20 cellular contexts compared by ENCODE assay signal in the genomic region with DNA sequence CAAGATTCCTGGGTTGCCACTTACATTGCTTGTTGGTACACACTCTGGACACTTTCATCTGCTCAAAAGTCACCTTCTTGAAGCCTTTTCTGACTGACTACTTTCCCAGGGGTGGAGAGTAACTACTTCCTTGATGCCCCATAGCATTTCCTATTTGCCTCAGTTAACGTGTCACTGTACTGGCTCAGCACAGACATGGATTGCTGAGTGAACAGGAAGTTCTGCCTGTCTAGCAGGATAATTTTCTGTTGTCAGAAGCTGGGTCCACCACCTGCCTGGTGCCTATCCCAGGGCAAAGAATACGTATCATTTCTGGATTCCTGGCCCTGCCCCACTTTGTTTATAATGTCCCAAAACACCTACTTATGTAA. TPM values are rescaled to one million over a fixed set of nuclear protein-coding genes. Genes with fewer than 3 reads are reported as not detected.
A peak's percentile ranks its signal among the peaks of the same experiment; 100 is the strongest.
DNase-seq lines count a peak whose midpoint lies in the region; ATAC-seq, FAIRE-seq and TF ChIP-seq lines count a peak whose summit lies in the region.
"Had no signal": no experiment of that assay in that cellular context is flagged by ENCODE, and none has a peak within 500 bp of the region (broad histone marks: within the 10 kb centered on the region; RNA-seq: fewer than 3 reads in every experiment).

No MANE protein-coding gene starts in this region.

- POLR2A ChIA-PET in HCT116 (lab: Charles Lee) = no interaction called here

- H3K9me3 ChIP-seq in HCT116 (ENCODE audit: control insufficient read depth in 1 of 2, insufficient read depth in 1 of 2, low read depth in 1 of 2, low read length in 2 of 2) = no peaks in the 10 kb centered on the region
- H3K9me3 ChIP-seq in keratinocyte (ENCODE audit: control insufficient read depth, low read depth, low read length) = no peaks in the 10 kb centered on the region
- no peaks in the 10 kb centered on the region for H3K9me3 ChIP-seq in suprapubic skin
- H3K9me3 ChIP-seq: heart right ventricle had no signal

- H3K27ac ChIP-seq in HCT116 (ENCODE audit: low read depth, low read length) (no peak overlapping the region), VCaP (peak overlapping the region; percentile 59), keratinocyte (ENCODE audit: control insufficient read depth, insufficient read depth, low read length) (peak overlapping the region; percentile 90), suprapubic skin (peak overlapping the region; percentile 59)
- H3K27ac ChIP-seq: heart right ventricle had no signal

- H3K4me2 ChIP-seq in HCT116 (ENCODE audit: low read length) (peak overlapping the region; percentile 30; the same call in 1 of the 2 replicates), keratinocyte (ENCODE audit: control insufficient read depth, extremely low read depth, insufficient read depth, low read depth, low read length) (peak overlapping the region; percentile 64)

- no peak for ATAC-seq in HCT116
- ATAC-seq: heart right ventricle; natural killer cell; stimulated activated memory B cell treated with anti-CD40 and anti-IgM and Interleukin-4, amounts not matched to agents 10 μg/mL and 1 μg/mL and 100 μg/mL, for 72 hours had no signal

- H2AFZ ChIP-seq in HCT116 (ENCODE audit: low read depth, low read length, poor library complexity, severe bottlenecking) (peak overlapping the region; percentile 6), keratinocyte (ENCODE audit: control insufficient read depth, low read length) (peak overlapping the region; percentile 81)

- RAD21 ChIA-PET in HCT116 (lab: Charles Lee; ENCODE audit: low non-redundant PET in 1 of 2, low total read pairs in 2 of 2, uncharacterized antibody in 2 of 2, unreplicated experiment in 2 of 2) = no interaction called here

- CTCF ChIA-PET in HCT116 (lab: Charles Lee) = no interaction called here

- no peak overlapping the region for H3K4me3 ChIP-seq in HCT116 (replicated peaks in 1 of 2; ENCODE audit: low read depth in 1 of 2, low read length in 2 of 2)
- peak overlapping the region in 1 of 3 experiments; percentile 41 for H3K4me3 ChIP-seq in keratinocyte (ENCODE audit: control insufficient read depth in 2 of 3, extremely low read depth in 1 of 3, insufficient read depth in 2 of 3, low read depth in 1 of 3, low read length in 3 of 3)
- no peak overlapping the region for H3K4me3 ChIP-seq in suprapubic skin
- H3K4me3 ChIP-seq: heart right ventricle had no signal

- H3K27me3 ChIP-seq in HCT116 (ENCODE audit: insufficient read depth, low read length) (no peaks in the 10 kb centered on the region), keratinocyte (ENCODE audit: control insufficient read depth, extremely low read depth, insufficient read depth, low read length) (no peaks in the 10 kb centered on the region), suprapubic skin (no peaks in the 10 kb centered on the region)

- H3K4me1 ChIP-seq in HCT116 (ENCODE audit: control insufficient read depth in 1 of 2, insufficient read depth in 2 of 2, low read length in 2 of 2) (peaks cover 5 to 11% of the 10 kb centered on the region in 2 experiments), keratinocyte (ENCODE audit: control insufficient read depth, extremely low read depth, insufficient read depth, low read length) (peaks cover 19% of the 10 kb centered on the region), suprapubic skin (peaks cover 8% of the 10 kb centered on the region)
- H3K4me1 ChIP-seq: heart right ventricle had no signal

- no peaks in the 10 kb centered on the region for H4K20me1 ChIP-seq in HCT116 (ENCODE audit: insufficient read depth)
- no peaks in the 10 kb centered on the region for H4K20me1 ChIP-seq in keratinocyte (ENCODE audit: control insufficient read depth, extremely low read depth, insufficient read depth, low read length)

- no peak for TF ChIP-seq POLR2A in HCT116 (IDR thresholded peaks at IDR 0.05; ENCODE audit: borderline replicate concordance, extremely low read depth, insufficient read depth, insufficient read length)
- TF ChIP-seq POLR2A in suprapubic skin (IDR thresholded peaks at IDR 0.05) = no peak

- no peak for TF ChIP-seq CTCF in HCT116 (IDR thresholded peaks at IDR 0.05 in 2 of 3, conservative IDR thresholded peaks at IDR 0.05 in 1 of 3; ENCODE audit: borderline replicate concordance in 1 of 3, insufficient read depth in 1 of 3, low read depth in 2 of 3, low read length in 2 of 3)
- TF ChIP-seq CTCF in VCaP (conservative IDR thresholded peaks at IDR 0.05) = no peak
- TF ChIP-seq CTCF in keratinocyte (optimal IDR thresholded peaks at IDR 0.05 in 1 of 3, IDR thresholded peaks at IDR 0.05 in 1 of 3, conservative IDR thresholded peaks at IDR 0.05 in 1 of 3; ENCODE audit: extremely low read depth in 1 of 3, insufficient read depth in 2 of 3, low read length in 3 of 3) = no peak
- no peak for TF ChIP-seq CTCF in suprapubic skin (IDR thresholded peaks at IDR 0.05)

- no peak for TF ChIP-seq EP300 in suprapubic skin (IDR thresholded peaks at IDR 0.05)

- FAIRE-seq in keratinocyte (lab: Jason Lieb, UNC) = no peak
- FAIRE-seq: endothelial cell of umbilical vein, G401.6, H54 had no signal

- H3K9me1 ChIP-seq in keratinocyte (ENCODE audit: control insufficient read depth, extremely low read depth, insufficient read depth, low read length) = no peaks in the 10 kb centered on the region

- DNase-seq in HCT116 (ENCODE audit: low read depth, low spot score) (no peak), keratinocyte (ENCODE audit: low read depth, low spot score) (no peak), suprapubic skin (ENCODE audit: low spot score in 2 of 2) (no peak), DMS114 treated with DMSO at 0.1 percent for 48 hours (lab: John Stamatoyannopoulos, UW; ENCODE audit: unreplicated experiment) (no peak), T1000 (lab: John Stamatoyannopoulos, UW) (no peak)
- no peak for DNase-seq in activated CD4-positive, alpha-beta T cell treated with anti-CD3 and anti-CD28 coated beads, Interleukin-2, amount 50 U/mL, for 1 hour
- DNase-seq: activated CD4-positive, alpha-beta T cell treated with anti-CD3 and anti-CD28 coated beads, Interleukin-2, amount 50 U/mL, for 48 hours; activated CD8-positive, alpha-beta memory T cell treated with anti-CD3 and anti-CD28 coated beads, Interleukin-2, amount 50 U/mL, for 4 hours; aorta; central memory CD4-positive, alpha-beta T cell; DMS 273 treated with DMSO at 0.1 percent for 48 hours; heart right ventricle; natural killer cell; NCI-H2227 treated with DMSO at 0.1 percent for 48 hours; stimulated activated CD4-positive, alpha-beta T cell treated with anti-CD3 and anti-CD28 coated beads, Interleukin-4, amount 100 ng/mL, for 1 hour had no signal

- H3K36me3 ChIP-seq in HCT116 (ENCODE audit: control insufficient read depth in 1 of 2, insufficient read depth in 2 of 2, low read length in 2 of 2) (no peaks in the 10 kb centered on the region), keratinocyte (ENCODE audit: control insufficient read depth in 2 of 2, extremely low read depth in 1 of 2, insufficient read depth in 2 of 2, low read length in 2 of 2) (no peaks in the 10 kb centered on the region), suprapubic skin (no peaks in the 10 kb centered on the region)
- H3K36me3 ChIP-seq: heart right ventricle had no signal

- TF ChIP-seq RAD21 in HCT116 (IDR thresholded peaks at IDR 0.05; ENCODE audit: low read depth) = no peak

- BruUV-seq in HCT116 (replicated peaks; lab: Mats Ljungman, UMichigan) = no TSS peak

- no peaks in the 10 kb centered on the region for H3K9me2 ChIP-seq in HCT116 (ENCODE audit: insufficient read depth)

- no peaks in the 10 kb centered on the region for H3K79me2 ChIP-seq in HCT116 (ENCODE audit: insufficient read depth, low read length)
- no peaks in the 10 kb centered on the region for H3K79me2 ChIP-seq in keratinocyte (ENCODE audit: control insufficient read depth, insufficient read depth, low read length)

- no peak overlapping the region for H3K9ac ChIP-seq in HCT116 (ENCODE audit: low read length)
- peak overlapping the region; percentile 20 for H3K9ac ChIP-seq in keratinocyte (ENCODE audit: control insufficient read depth, extremely low read depth, insufficient read depth, low read length)

- dilution Hi-C loops in keratinocyte (cut with MboI; ENCODE audit: extremely low pct_ligation_motif_present, low sequenced_read_pairs) = loop anchor here (25.0 kb wide), 1 partner anchor 92 kb away; no protein-coding TSS in a partner anchor

- WGBS in suprapubic skin = 31% methylated on average over 2 of the region's 2 CpGs

- intact Hi-C loops in HCT116 (cut with micrococcal nuclease) = no loop called here

TF ChIP-seq in HCT116, 20 proteins besides CTCF, POLR2A, EP300 and RAD21 (continues in another document):
- no peak for TF ChIP-seq EZH2phosphoT487 (IDR thresholded peaks at IDR 0.05; ENCODE audit: borderline replicate concordance)
- no peak for TF ChIP-seq ELF1 (IDR thresholded peaks at IDR 0.05; ENCODE audit: borderline replicate concordance, low read depth)
- TF ChIP-seq SP1 (IDR thresholded peaks at IDR 0.05; ENCODE audit: low read depth) = no peak
- no peak for TF ChIP-seq YY1 (IDR thresholded peaks at IDR 0.05; ENCODE audit: extremely low read depth, insufficient replicate concordance, low read depth, low read length)
- no peak for TF ChIP-seq ZNF274 (IDR thresholded peaks at IDR 0.05; ENCODE audit: low read depth, low read length)
- no peak for TF ChIP-seq TCF7L2 (IDR thresholded peaks at IDR 0.05; ENCODE audit: borderline replicate concordance, extremely low read depth, insufficient read depth, insufficient read length)
- no peak for TF ChIP-seq CEBPB (IDR thresholded peaks at IDR 0.05; ENCODE audit: low read depth)
- no peak for TF ChIP-seq ZFX (IDR thresholded peaks at IDR 0.05)
- no peak for TF ChIP-seq SIN3A (IDR thresholded peaks at IDR 0.05; ENCODE audit: low read depth)
- no peak for TF ChIP-seq MAX (IDR thresholded peaks at IDR 0.05)
- no peak for TF ChIP-seq POLR2AphosphoS5 (IDR thresholded peaks at IDR 0.05; ENCODE audit: low read depth, low read length)
- no peak for TF ChIP-seq EGR1 (IDR thresholded peaks at IDR 0.05; ENCODE audit: low read depth)
- no peak for TF ChIP-seq CBX3 (IDR thresholded peaks at IDR 0.05; ENCODE audit: low read depth)

RNA-seq across cellular contexts. Expression of gene ABHD17C, which starts 15.3 kb away (rescaled TPM):
- total RNA-seq in HCT116 (2021; ENCODE audit: unreplicated experiment) (27.9 TPM), suprapubic skin (10 to 100 TPM; 15.6 to 25.3 (median 21.1) TPM)
- 17.6 and 20.3 TPM in 2 replicates for polyA plus RNA-seq in HCT116 (2012)
- polyA plus RNA-seq in keratinocyte = 11.8 to 27.8 TPM (median 23.3 TPM) in 3 replicates
- polyA plus RNA-seq in keratinocyte (2011; ENCODE audit: low read depth) = 10.0 TPM
- 14.5 and 22.5 TPM in 2 replicates for polyA plus RNA-seq in keratinocyte (2011; cell fraction: cytosol; rRNA removed)
- polyA plus RNA-seq in keratinocyte (2011; cell fraction: nucleus; rRNA removed) = 19.9 and 20.5 TPM in 2 replicates
- polyA plus RNA-seq in keratinocyte (2012; ENCODE audit: low replicate concordance) = 14.6 and 35.5 TPM in 2 replicates
- 24.4 to 26.1 TPM (median 25.7 TPM) in 3 replicates for polyA minus RNA-seq in keratinocyte
- 18.4 TPM for polyA minus RNA-seq in keratinocyte (2011; cell fraction: cytosol; rRNA and poly(A)+ RNA removed)
- polyA minus RNA-seq in keratinocyte (2011; cell fraction: nucleus; rRNA and poly(A)+ RNA removed) = 12.3 and 17.6 TPM in 2 replicates
